11 cellular contexts compared by ENCODE assay signal in the genomic region with DNA sequence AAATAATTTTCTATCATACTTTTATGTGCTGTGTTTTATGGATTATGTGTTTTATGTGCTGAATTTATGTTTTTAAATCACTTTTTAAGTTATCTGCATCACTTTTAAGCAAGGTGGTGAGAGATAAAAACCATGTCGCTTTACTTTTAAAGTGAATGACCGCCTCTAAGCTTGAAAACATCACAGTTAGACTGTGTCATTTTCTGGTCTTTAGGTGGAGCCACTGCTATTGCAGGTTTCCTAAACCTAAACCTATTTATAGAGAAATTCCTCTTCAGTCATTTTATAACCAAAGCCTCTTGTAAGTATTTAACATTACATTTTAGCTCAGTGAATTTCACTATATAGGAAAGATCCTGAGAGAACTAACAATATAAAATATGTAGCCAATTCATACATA. TPM values are rescaled to one million over a fixed set of nuclear protein-coding genes. Genes with fewer than 3 reads are reported as not detected.
A peak's percentile ranks its signal among the peaks of the same experiment; 100 is the strongest.
DNase-seq lines count a peak whose midpoint lies in the region; ATAC-seq and TF ChIP-seq lines count a peak whose summit lies in the region.
"Had no signal": no experiment of that assay in that cellular context is flagged by ENCODE, and none has a peak within 500 bp of the region (broad histone marks: within the 10 kb centered on the region; RNA-seq: fewer than 3 reads in every experiment).

No MANE protein-coding gene starts in this region.

- H3K9me3 ChIP-seq in right atrium auricular region (no peaks in the 10 kb centered on the region), vagina (no peaks in the 10 kb centered on the region)
- H3K9me3 ChIP-seq: SJCRH30 had no signal

- H3K27me3 ChIP-seq in right atrium auricular region: no peaks in the 10 kb centered on the region
- no peaks in the 10 kb centered on the region for H3K27me3 ChIP-seq in vagina
- H3K27me3 ChIP-seq: SJCRH30 had no signal

- TF ChIP-seq CTCF in right atrium auricular region (IDR thresholded peaks at IDR 0.05): no peak
- TF ChIP-seq CTCF in VCaP (conservative IDR thresholded peaks at IDR 0.05): peak; percentile 61
- TF ChIP-seq CTCF in vagina (IDR thresholded peaks at IDR 0.05): no peak

- TF ChIP-seq POLR2A in vagina (IDR thresholded peaks at IDR 0.05): no peak

- ATAC-seq in left ventricle myocardium superior (no peak), left lobe of liver (peak; percentile 11)

- H3K36me3 ChIP-seq in right atrium auricular region: no peaks in the 10 kb centered on the region
- H3K36me3 ChIP-seq in vagina: no peaks in the 10 kb centered on the region
- H3K36me3 ChIP-seq: SJCRH30 had no signal

- H3K4me3 ChIP-seq in right atrium auricular region (no peak overlapping the region), vagina (no peak overlapping the region)
- H3K4me3 ChIP-seq: SJCRH30 had no signal

- intact Hi-C loops in left ventricle myocardium superior (cut with micrococcal nuclease) (no loop called here), vagina (cut with DNase I) (no loop called here)

- H3K27ac ChIP-seq in right atrium auricular region (peak overlapping the region; percentile 63 to 83), VCaP (no peak overlapping the region), vagina (peak overlapping the region; percentile 69)
- H3K27ac ChIP-seq: SJCRH30 had no signal

- H3K4me1 ChIP-seq in right atrium auricular region: peaks cover 0 to 7% of the 10 kb centered on the region in 2 donors
- peaks cover 16% of the 10 kb centered on the region for H3K4me1 ChIP-seq in vagina

- DNase-seq in right atrium auricular region (ENCODE audit: low spot score) (no peak), left ventricle myocardium superior (no peak), left lobe of liver (ENCODE audit: low spot score) (no peak), vagina (ENCODE audit: extremely low spot score in 2 of 2) (no peak), NCI-H524 (lab: John Stamatoyannopoulos, UW) (no peak), anterior cingulate cortex (lab: John Stamatoyannopoulos, UW) (no peak), foreskin melanocyte (no peak)
- DNase-seq: CD4-positive, CD25-positive, alpha-beta regulatory T cell; glutamatergic neuron; SJCRH30 had no signal

RNA-seq across cellular contexts. Expression of a gene that starts 21.0 kb away (rescaled TPM):
- total RNA-seq in right atrium auricular region: 10 to 100 TPM; 36.0 to 36.6 TPM
- 37.6 TPM for total RNA-seq in left ventricle myocardium superior
- 49.2 TPM for total RNA-seq in left lobe of liver
- 75.9 TPM for total RNA-seq in vagina

RNA-seq across cellular contexts. Expression of a gene that starts 41.0 kb away (rescaled TPM):
- total RNA-seq in right atrium auricular region (1 to 10 TPM; 2.3 to 3.1 TPM), left ventricle myocardium superior (5.5 TPM), left lobe of liver (4.9 TPM), vagina (5.9 TPM)
